Comparison of ENCODE assay signal across 26 cellular contexts in the genomic region with DNA sequence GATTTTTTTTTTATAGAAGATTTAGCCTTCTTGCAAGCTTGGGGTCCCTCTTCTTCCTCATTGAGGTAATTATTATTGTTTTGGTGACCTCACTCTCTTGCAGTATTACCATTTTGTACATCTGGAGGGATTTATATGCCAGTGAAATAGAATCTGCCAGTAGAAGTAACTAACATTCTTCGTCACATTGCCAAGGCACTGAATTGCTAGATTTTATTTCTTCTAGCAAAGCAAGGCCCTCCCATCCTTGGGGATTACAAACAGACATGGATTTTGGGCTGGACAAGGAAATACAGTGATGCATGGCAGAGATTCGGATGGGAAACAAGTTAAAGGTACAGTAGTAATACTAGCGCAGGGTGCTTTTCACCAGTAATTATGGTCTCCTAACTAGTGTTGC. TPM values are rescaled to one million over a fixed set of nuclear protein-coding genes. Genes with fewer than 3 reads are reported as not detected.
"Had no signal": no experiment of that assay in that cellular context is flagged by ENCODE, and none has a peak within 500 bp of the region (broad histone marks: within the 10 kb centered on the region; RNA-seq: fewer than 3 reads in every experiment).

No MANE protein-coding gene starts in this region.

- H3K36me3 ChIP-seq: colonic mucosa, gastrocnemius medialis, lower lobe of right lung, neural progenitor cell, prostate gland, sigmoid colon, vagina had no signal

- H3K36me3 Mint-ChIP-seq: naive B cell; natural killer cell treated with Interleukin-12 subunit alpha and Interleukin-12 subunit beta and Interleukin-15 and Interleukin-18, amount 100 ng/mL, for 72 hours; stimulated activated effector memory CD8-positive, alpha-beta T cell treated with anti-CD3 and anti-CD28 coated beads, Interleukin-12 subunit alpha, Interleukin-12 subunit beta, amount 100 ng/mL, for 72 hours had no signal

- H3K9me3 ChIP-seq: colonic mucosa, gastrocnemius medialis, lower lobe of right lung, mucosa of descending colon, prostate gland, sigmoid colon, thoracic aorta, vagina had no signal

- DNase-seq: effector CD8-positive, alpha-beta T cell; endodermal cell; gastrocnemius medialis; head of caudate nucleus; hippocampal formation; left ventricle myocardium superior; lower lobe of right lung; naive B cell; sigmoid colon; stimulated activated CD4-positive, alpha-beta T cell treated with anti-CD3 and anti-CD28 coated beads, Interleukin-2, amount 100 ng/mL, for 24 hours; stimulated activated CD4-positive, alpha-beta T cell treated with anti-CD3 and anti-CD28 coated beads, Interleukin-4, amount 100 ng/mL, for 24 hours; stimulated activated naive CD8-positive, alpha-beta T cell treated with anti-CD3 and anti-CD28 coated beads, Interleukin-15, Interleukin-2, amounts not matched to agents 100 U/mL and 50 U/mL, for 24 hours; trophoblast cell had no signal

- H3K4me3 Mint-ChIP-seq: central memory CD8-positive, alpha-beta T cell; dendritic cell treated with granulocyte-macrophage colony-stimulating factor and Interleukin-4, amounts not matched to agents 40 ng/mL and 50 ng/mL, for 4 days; endodermal cell; naive B cell; natural killer cell treated with Interleukin-12 subunit alpha and Interleukin-12 subunit beta and Interleukin-15 and Interleukin-18, amount 100 ng/mL, for 72 hours; neural progenitor cell; stimulated activated effector memory CD8-positive, alpha-beta T cell treated with anti-CD3 and anti-CD28 coated beads, Interleukin-12 subunit alpha, Interleukin-12 subunit beta, amount 100 ng/mL, for 72 hours had no signal

- H3K4me1 ChIP-seq: colonic mucosa, neural progenitor cell, prostate gland, sigmoid colon had no signal

- ATAC-seq: gastrocnemius medialis; left ventricle myocardium superior; right cardiac atrium; stimulated activated effector memory CD8-positive, alpha-beta T cell treated with anti-CD3 and anti-CD28 coated beads, Interleukin-12 subunit alpha, Interleukin-12 subunit beta, amount 100 ng/mL, for 72 hours; stimulated activated naive CD8-positive, alpha-beta T cell treated with anti-CD3 and anti-CD28 coated beads, Interleukin-15, Interleukin-2, amounts not matched to agents 100 U/mL and 50 U/mL, for 24 hours had no signal

- H3K27ac ChIP-seq: colonic mucosa, epithelial cell of prostate, lower lobe of right lung, neural progenitor cell, prostate gland, sigmoid colon, thoracic aorta, vagina had no signal

- H3K9me3 Mint-ChIP-seq: central memory CD8-positive, alpha-beta T cell; dendritic cell treated with granulocyte-macrophage colony-stimulating factor and Interleukin-4, amounts not matched to agents 40 ng/mL and 50 ng/mL, for 4 days; endodermal cell; naive B cell; natural killer cell treated with Interleukin-12 subunit alpha and Interleukin-12 subunit beta and Interleukin-15 and Interleukin-18, amount 100 ng/mL, for 72 hours; neural progenitor cell; stimulated activated effector memory CD8-positive, alpha-beta T cell treated with anti-CD3 and anti-CD28 coated beads, Interleukin-12 subunit alpha, Interleukin-12 subunit beta, amount 100 ng/mL, for 72 hours had no signal

- H3K27ac Mint-ChIP-seq: dendritic cell treated with granulocyte-macrophage colony-stimulating factor and Interleukin-4, amounts not matched to agents 40 ng/mL and 50 ng/mL, for 4 days; endodermal cell; naive B cell; natural killer cell treated with Interleukin-12 subunit alpha and Interleukin-12 subunit beta and Interleukin-15 and Interleukin-18, amount 100 ng/mL, for 72 hours; neural progenitor cell; stimulated activated effector memory CD8-positive, alpha-beta T cell treated with anti-CD3 and anti-CD28 coated beads, Interleukin-12 subunit alpha, Interleukin-12 subunit beta, amount 100 ng/mL, for 72 hours had no signal

- H3K27me3 ChIP-seq: colonic mucosa, sigmoid colon, vagina had no signal

- H3K4me3 ChIP-seq: colonic mucosa, gastrocnemius medialis, lower lobe of right lung, mucosa of descending colon, neural progenitor cell, prostate gland, sigmoid colon, thoracic aorta, vagina had no signal

- H3K4me1 Mint-ChIP-seq: central memory CD8-positive, alpha-beta T cell; endodermal cell; naive B cell; stimulated activated effector memory CD8-positive, alpha-beta T cell treated with anti-CD3 and anti-CD28 coated beads, Interleukin-12 subunit alpha, Interleukin-12 subunit beta, amount 100 ng/mL, for 72 hours had no signal

RNA-seq across cellular contexts. Expression of gene ADAMTS15, which starts 7.8 kb away (rescaled TPM):
- total RNA-seq: natural killer cell treated with Interleukin-12 subunit alpha and Interleukin-12 subunit beta and Interleukin-15 and Interleukin-18, amount 100 ng/mL, for 72 hours had no signal

RNA-seq across cellular contexts. Expression of gene ADAMTS8, which starts 27.9 kb away (rescaled TPM):
- total RNA-seq: glomerular endothelial cell; natural killer cell treated with Interleukin-12 subunit alpha and Interleukin-12 subunit beta and Interleukin-15 and Interleukin-18, amount 100 ng/mL, for 72 hours had no signal
